ENCODE assay signal across 16 cellular contexts in the genomic region with DNA sequence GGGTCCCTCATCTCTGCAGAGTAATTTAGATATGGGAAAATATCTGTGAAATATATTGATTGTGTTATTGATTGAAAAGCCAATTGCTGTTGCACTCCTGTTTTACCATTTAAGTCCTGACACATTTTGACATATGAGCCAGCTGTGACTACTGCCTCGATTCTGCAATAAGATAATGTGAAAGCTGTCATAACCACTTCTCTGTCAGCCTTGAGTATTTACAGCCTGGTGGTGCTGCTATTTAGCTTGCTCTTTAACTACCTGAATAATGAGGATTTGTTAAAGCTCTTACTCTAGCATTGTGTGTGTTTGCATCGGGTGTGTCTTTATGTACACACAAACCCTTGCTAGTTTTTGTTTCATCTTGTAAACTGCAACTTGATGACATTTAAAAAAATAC.
A peak's percentile ranks its signal among the peaks of the same experiment; 100 is the strongest.
DNase-seq lines count a peak whose midpoint lies in the region; ATAC-seq and TF ChIP-seq lines count a peak whose summit lies in the region.
"Had no signal": no experiment of that assay in that cellular context is flagged by ENCODE, and none has a peak within 500 bp of the region (broad histone marks: within the 10 kb centered on the region; RNA-seq: fewer than 3 reads in every experiment).

No MANE protein-coding gene starts in this region.

- no peak for TF ChIP-seq CTCF in glutamatergic neuron (IDR thresholded peaks at IDR 0.05; ENCODE audit: partially characterized antibody, unreplicated experiment)

- peak overlapping the region; percentile 41 for H3K4me3 Mint-ChIP-seq in glutamatergic neuron (ENCODE audit: unreplicated experiment)
- H3K4me3 Mint-ChIP-seq: central memory CD8-positive, alpha-beta T cell; IgD-negative memory B cell; nephron progenitor cell had no signal

- no peak for DNase-seq in HEK293T (ENCODE audit: extremely low spot score)
- DNase-seq in NCI-H1417 (lab: John Stamatoyannopoulos, UW) = peak; percentile 53 to 90 (median 66)
- DNase-seq in NCI-H526 treated with DMSO at 0.1 percent for 48 hours (lab: John Stamatoyannopoulos, UW) = peak; percentile 20
- no peak for DNase-seq in glutamatergic neuron
- DNase-seq in germinal center (ENCODE audit: low spot score) = no peak
- DNase-seq in GM03348 (ENCODE audit: low spot score) = no peak
- DNase-seq: activated CD4-positive, CD25-positive, alpha-beta regulatory T cell treated with anti-CD3 and anti-CD28 coated beads, Interleukin-2, amount 50 U/mL, for 72 hours; activated effector memory CD4-positive, alpha-beta T cell treated with anti-CD3 and anti-CD28 coated beads, Interleukin-2, amount 50 U/mL, for 16 hours; nephron progenitor cell; psoas muscle; spleen; T1000; testis had no signal

- ATAC-seq in HG02763 (IDR thresholded peaks at IDR 0.05; ENCODE audit: unreplicated experiment) = no peak
- ATAC-seq: psoas muscle had no signal

- POLR2A ChIA-PET in HEK293T (lab: Yijun Ruan, JAX) = no interaction called here

- H3K9me3 Mint-ChIP-seq in glutamatergic neuron (ENCODE audit: unreplicated experiment) = peaks cover 5% of the 10 kb centered on the region

- H3K27ac Mint-ChIP-seq in glutamatergic neuron (ENCODE audit: unreplicated experiment) = peak overlapping the region; percentile 76
- H3K27ac Mint-ChIP-seq: IgD-negative memory B cell, nephron progenitor cell had no signal

- H3K27me3 Mint-ChIP-seq in glutamatergic neuron (ENCODE audit: unreplicated experiment) = peaks cover 3% of the 10 kb centered on the region
- H3K27me3 Mint-ChIP-seq: central memory CD8-positive, alpha-beta T cell; IgD-negative memory B cell had no signal

- H3K36me3 Mint-ChIP-seq in glutamatergic neuron (ENCODE audit: unreplicated experiment) = no peaks in the 10 kb centered on the region
- H3K36me3 Mint-ChIP-seq: IgD-negative memory B cell had no signal

- H3K4me1 Mint-ChIP-seq in glutamatergic neuron (ENCODE audit: low read depth, unreplicated experiment) = peaks cover 35% of the 10 kb centered on the region
- H3K4me1 Mint-ChIP-seq: central memory CD8-positive, alpha-beta T cell had no signal

- CTCF ChIA-PET in HEK293T (lab: Yijun Ruan, JAX) = no interaction called here

TF ChIP-seq in HEK293T, 16 proteins besides CTCF, POLR2A, EP300 and RAD21:
- TF ChIP-seq ARNT (IDR thresholded peaks at IDR 0.05) (0 out of 2 replicates have a peak, but pooled peaks have one; percentile 11), CTBP1 (IDR thresholded peaks at IDR 0.05; ENCODE audit: borderline replicate concordance) (no peak), SUZ12 (IDR thresholded peaks at IDR 0.05) (no peak), TARDBP (IDR thresholded peaks at IDR 0.05) (no peak)
- TF ChIP-seq, protein P1, sequence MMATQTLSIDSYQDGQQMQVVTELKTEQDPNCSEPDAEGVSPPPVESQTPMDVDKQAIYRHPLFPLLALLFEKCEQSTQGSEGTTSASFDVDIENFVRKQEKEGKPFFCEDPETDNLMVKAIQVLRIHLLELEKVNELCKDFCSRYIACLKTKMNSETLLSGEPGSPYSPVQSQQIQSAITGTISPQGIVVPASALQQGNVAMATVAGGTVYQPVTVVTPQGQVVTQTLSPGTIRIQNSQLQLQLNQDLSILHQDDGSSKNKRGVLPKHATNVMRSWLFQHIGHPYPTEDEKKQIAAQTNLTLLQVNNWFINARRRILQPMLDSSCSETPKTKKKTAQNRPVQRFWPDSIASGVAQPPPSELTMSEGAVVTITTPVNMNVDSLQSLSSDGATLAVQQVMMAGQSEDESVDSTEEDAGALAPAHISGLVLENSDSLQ (IDR thresholded peaks at IDR 0.05) = peak; percentile 89
TF ChIP-seq in HEK293T: peak in this region for 2.

Comparison
In these comparisons a context has a peak if more than half of its experiments do, and no peak if none do; other contexts are left out.
1. DNase-seq: peak in NCI-H1417 (3 of 3) and NCI-H526 treated with DMSO at 0.1 percent for 48 hours (single experiment); none in HEK293T (single experiment), glutamatergic neuron (single experiment), germinal center (single experiment) and GM03348 (single experiment).